Comparison of ENCODE assay signal across 8 cellular contexts in genomic region chr21:29024474-29025327, GRCh38. TPM values are rescaled to one million over a fixed set of nuclear protein-coding genes. Genes with fewer than 3 reads are reported as not detected.
DNase-seq lines count a peak whose midpoint lies in the region; ATAC-seq, FAIRE-seq and TF ChIP-seq lines count a peak whose summit lies in the region.

TSS of gene USP16 (plus strand) at chr21:29024668. CDS start at chr21:29027914, 3,246 bp downstream.

- no peaks in the 10 kb centered on the region for H4K20me1 ChIP-seq in HepG2 (ENCODE audit: insufficient read depth, low read length)

- CTCF ChIA-PET in HepG2 (lab: Yijun Ruan, JAX; ENCODE audit: low intra/inter-chr PET ratio, low total read pairs): no interaction called here

- H3K4me3 Mint-ChIP-seq in CD14-positive monocyte: peak within 1 kb of the TSS; percentile 98 to 99

- H3K79me2 ChIP-seq in HepG2 (ENCODE audit: insufficient read depth, low read length): peaks cover 32% of the 10 kb centered on the region

- H3K36me3 Mint-ChIP-seq in CD14-positive monocyte: peaks cover 13 to 25% of the 10 kb centered on the region in 2 donors

- no TSS peak for BruUV-seq in HepG2 (replicated peaks; lab: Mats Ljungman, UMichigan)

- intact Hi-C loops in CD14-positive monocyte (cut with micrococcal nuclease) (loop anchor here (2.0 to 5.0 kb wide), 3 partner anchors 22 to 32 kb away; partner anchors contain the start of gene LTN1 (in 2 of the 2)), HepG2 (cut with micrococcal nuclease; ENCODE audit: unreplicated experiment) (loop anchor here (1.0 to 2.0 kb wide), 3 partner anchors 22 to 48 kb away; partner anchors contain the start of genes CCT8 and LTN1)

- peak within 1 kb of the TSS; percentile 99 for H3K27ac ChIP-seq in HepG2 (ENCODE audit: extremely low read length, insufficient read depth, low read length)

- no peaks in the 10 kb centered on the region for H3K9me3 Mint-ChIP-seq in CD14-positive monocyte

- H3K27me3 ChIP-seq in HepG2 (ENCODE audit: control insufficient read depth in 1 of 2, insufficient read depth in 2 of 2, low read length in 2 of 2): no peaks in the 10 kb centered on the region; a peak in 1 of 5 replicates

- TF ChIP-seq EP300 in HepG2 (IDR thresholded peaks at IDR 0.05; ENCODE audit: low read depth in 2 of 2, low read length in 2 of 2) (0 out of 4 replicates have a peak, but pooled peaks of 1 of the 2 experiments have one; percentile 5), HepG2 (CRISPR knock-in tag; IDR thresholded peaks at IDR 0.05; ENCODE audit: borderline replicate concordance) (no peak; the same call in 1 of the 2 replicates)

- TF ChIP-seq RAD21 in HepG2 (CRISPR knock-in tag; IDR thresholded peaks at IDR 0.05): no peak; the same call in 1 of the 2 replicates

- peak; percentile 98 for ATAC-seq in GM19397 (IDR thresholded peaks at IDR 0.05; ENCODE audit: unreplicated experiment)
- ATAC-seq in HG03571 (IDR thresholded peaks at IDR 0.05; ENCODE audit: unreplicated experiment): peak; percentile 95
- peak; percentile 98 for ATAC-seq in HepG2

- in situ Hi-C loops in HepG2 (cut with HindIII; ENCODE audit: extremely low pct_ligation_motif_present, low pct_unique_long_range_greater_than_20kb): no loop called here

- FAIRE-seq in HepG2 (lab: Jason Lieb, UNC): peak; percentile 92

- peak within 1 kb of the TSS; percentile 79 to 94 (median 83) for H3K4me3 ChIP-seq in HepG2 (replicated peaks in 1 of 3; ENCODE audit: insufficient read depth in 1 of 3, low read depth in 2 of 3, low read length in 3 of 3)

- WGBS in HepG2 (ENCODE audit: low lambda C conversion rate): under 1% methylated on average over 42 of the region's 48 CpGs

- H2AFZ ChIP-seq in HepG2 (ENCODE audit: low read length): peak within 1 kb of the TSS; percentile 59

- POLR2A ChIA-PET in HepG2 (lab: Yijun Ruan, JAX): interaction anchor here (0.8 to 5.2 kb wide), 11 partner anchors 12 to 274 kb away, joined by 3 to 94 read pairs (median 5); partner anchors contain the start of genes BACH1, CCT8 and LTN1

- peak; percentile 70 to 95 for TF ChIP-seq POLR2A in HepG2 (IDR thresholded peaks at IDR 0.05; ENCODE audit: insufficient read depth in 1 of 2, low read depth in 2 of 2, low read length in 2 of 2)

- DNase-seq in CD14-positive monocyte (ENCODE audit: low spot score): peak; percentile 94
- peak; percentile 98 for DNase-seq in NCI-H82 (lab: John Stamatoyannopoulos, UW)
- DNase-seq in activated CD4-positive, alpha-beta T cell treated with anti-CD3 and anti-CD28 coated beads, Interleukin-2, amount 50 U/mL, for 48 hours: peak; percentile 93 to 94
- DNase-seq in dermis microvascular lymphatic vessel endothelial cell (ENCODE audit: low read depth in 2 of 2): peak; percentile 99 to 100
- peak; percentile 95 for DNase-seq in HepG2 (ENCODE audit: low spot score)
- DNase-seq in stimulated activated CD4-positive, alpha-beta T cell treated with anti-CD3 and anti-CD28 coated beads, Interleukin-4, amount 100 ng/mL, for 1 hour: peak; percentile 90

- peaks cover 0 to 7% of the 10 kb centered on the region in 2 experiments; a peak in 4 of 5 replicates for H3K36me3 ChIP-seq in HepG2 (replicated peaks in 1 of 2; ENCODE audit: control insufficient read depth in 1 of 2, insufficient read depth in 2 of 2, low read length in 2 of 2)

- H3K9ac ChIP-seq in HepG2 (ENCODE audit: insufficient read depth, low read depth, low read length): peak within 1 kb of the TSS; percentile 99

- peak within 1 kb of the TSS; percentile 87 for H3K4me2 ChIP-seq in HepG2 (ENCODE audit: low read depth, low read length)

- no peak for TF ChIP-seq CTCF in CD14-positive monocyte (IDR thresholded peaks at IDR 0.05)
- TF ChIP-seq CTCF in HepG2 (CRISPR knock-in tag; IDR thresholded peaks at IDR 0.05): no peak

- no peaks in the 10 kb centered on the region for H3K9me3 ChIP-seq in HepG2 (ENCODE audit: low read length)

- H3K4me1 ChIP-seq in HepG2 (ENCODE audit: insufficient read depth, low read length): peaks cover 44% of the 10 kb centered on the region

- H3K27ac Mint-ChIP-seq in CD14-positive monocyte: peak within 1 kb of the TSS; percentile 99 to 100 (median 100)

- H3K27me3 Mint-ChIP-seq in CD14-positive monocyte (ENCODE audit: low read depth in 3 of 3): peaks cover 0 to 2% (median 0%) of the 10 kb centered on the region in 3 donors

- H3K4me1 Mint-ChIP-seq in CD14-positive monocyte: peaks cover 27% of the 10 kb centered on the region

TF ChIP-seq in HepG2, 621 proteins besides CTCF, POLR2A, EP300 and RAD21 (continues in another document):
- TF ChIP-seq TAF15 (IDR thresholded peaks at IDR 0.05; ENCODE audit: low read depth, low read length, poor library complexity, severe bottlenecking) (no peak), ZNF597 (CRISPR knock-in tag; IDR thresholded peaks at IDR 0.05) (0 out of 2 replicates have a peak, but pooled peaks have one; percentile 73), NR2F1 (CRISPR knock-in tag; IDR thresholded peaks at IDR 0.05) (peak in 1 of 2 experiments; percentile 23; a peak in 2 of 4 replicates), SPEN (CRISPR knock-in tag; IDR thresholded peaks at IDR 0.05; ENCODE audit: low read depth) (peak; percentile 63; the same call in 1 of the 2 replicates), MLX (CRISPR knock-in tag; IDR thresholded peaks at IDR 0.05) (no peak), ELF4 (CRISPR knock-in tag; IDR thresholded peaks at IDR 0.05; ENCODE audit: borderline replicate concordance) (no peak), PBX2 (CRISPR knock-in tag; IDR thresholded peaks at IDR 0.05) (peak; percentile 93), TBX3 (IDR thresholded peaks at IDR 0.05; ENCODE audit: borderline replicate concordance) (peak; percentile 40; the same call in 1 of the 2 replicates), FOXP1 (IDR thresholded peaks at IDR 0.05) (no peak), FOXP1 (CRISPR knock-in tag; IDR thresholded peaks at IDR 0.05) (no peak), TEAD2 (CRISPR knock-in tag; IDR thresholded peaks at IDR 0.05) (no peak), RELA (CRISPR knock-in tag; IDR thresholded peaks at IDR 0.05) (no peak), MIER3 (CRISPR knock-in tag; IDR thresholded peaks at IDR 0.05; ENCODE audit: borderline replicate concordance) (0 out of 2 replicates have a peak, but pooled peaks have one; percentile 52), ZKSCAN5 (CRISPR knock-in tag; IDR thresholded peaks at IDR 0.05) (no peak), FOXA1 (IDR thresholded peaks at IDR 0.05) (no peak), FOXA1 (CRISPR knock-in tag; IDR thresholded peaks at IDR 0.05) (no peak), ZNF431 (CRISPR knock-in tag; IDR thresholded peaks at IDR 0.05; ENCODE audit: borderline replicate concordance, low read depth) (peak; percentile 73; the same call in 1 of the 2 replicates)

RNA-seq across cellular contexts. Expression of gene USP16, which starts in this region (rescaled TPM):
- polyA plus RNA-seq in CD14-positive monocyte (10 to 100 TPM; 11.6 to 23.6 TPM), HepG2 (2011; rRNA removed) (12.0 and 16.5 TPM in 2 replicates)
- total RNA-seq in dermis microvascular lymphatic vessel endothelial cell (16.4 and 23.4 TPM in 2 replicates), HepG2 (2016; rRNA removed; fragmentation: Illumina TruSeq; extraction: Trizol) (46.9 and 72.4 TPM in 2 replicates)
- total RNA-seq in HepG2 (2016; cell fraction: cytosol; rRNA removed; fragmentation: Illumina TruSeq; extraction: Trizol; ENCODE audit: low read depth): 8.2 and 9.5 TPM in 2 replicates
- total RNA-seq in HepG2 (2016; cell fraction: insoluble cytoplasmic fraction; rRNA removed; fragmentation: Illumina TruSeq; extraction: Trizol): 46.8 and 73.9 TPM in 2 replicates
- 25.9 and 27.0 TPM in 2 replicates for total RNA-seq in HepG2 (2016; cell fraction: membrane; rRNA removed; fragmentation: Illumina TruSeq; extraction: Trizol)
- 31.9 and 37.3 TPM in 2 replicates for total RNA-seq in HepG2 (2016; cell fraction: nucleus; rRNA removed; fragmentation: Illumina TruSeq; extraction: Trizol)
- polyA plus RNA-seq in HepG2 (2011; cell fraction: cytosol; rRNA removed): 4.6 and 7.2 TPM in 2 replicates
- 10.3 and 11.5 TPM in 2 replicates for polyA plus RNA-seq in HepG2 (2011; cell fraction: nucleus; rRNA removed)
- polyA plus RNA-seq in HepG2 (2012): 20.8 and 28.1 TPM in 2 replicates
- 3.3 and 3.5 TPM in 2 replicates for polyA plus RNA-seq in HepG2 (2016; cell fraction: cytosol; fragmentation: Illumina TruSeq; extraction: Trizol; ENCODE audit: low read depth)
- 48.3 and 53.1 TPM in 2 replicates for polyA plus RNA-seq in HepG2 (2016; cell fraction: insoluble cytoplasmic fraction; fragmentation: Illumina TruSeq; extraction: Trizol; ENCODE audit: low read depth)
- 8.0 and 9.3 TPM in 2 replicates for polyA plus RNA-seq in HepG2 (2016; cell fraction: membrane; fragmentation: Illumina TruSeq; extraction: Trizol; ENCODE audit: low read depth)
- 41.1 and 44.1 TPM in 2 replicates for polyA plus RNA-seq in HepG2 (2016; cell fraction: nucleus; fragmentation: Illumina TruSeq; extraction: Trizol; ENCODE audit: insufficient read depth, low read depth)
- polyA minus RNA-seq in HepG2 (2011; rRNA and poly(A)+ RNA removed; ENCODE audit: low replicate concordance): 4.9 and 7.5 TPM in 2 replicates
- 10.9 and 11.0 TPM in 2 replicates for polyA minus RNA-seq in HepG2 (2011; cell fraction: cytosol; rRNA and poly(A)+ RNA removed)
- polyA minus RNA-seq in HepG2 (2011; cell fraction: nucleus; rRNA and poly(A)+ RNA removed): 29.6 and 30.9 TPM in 2 replicates

Comparison
In these comparisons a context has a peak if more than half of its experiments do, and no peak if none do; other contexts are left out.
1. Peak in every context shown above with its lines: DNase-seq, ATAC-seq, H3K4me3 ChIP-seq and H3K27ac ChIP-seq.